ENCODE assay signal across 13 cellular contexts in the genomic region with DNA sequence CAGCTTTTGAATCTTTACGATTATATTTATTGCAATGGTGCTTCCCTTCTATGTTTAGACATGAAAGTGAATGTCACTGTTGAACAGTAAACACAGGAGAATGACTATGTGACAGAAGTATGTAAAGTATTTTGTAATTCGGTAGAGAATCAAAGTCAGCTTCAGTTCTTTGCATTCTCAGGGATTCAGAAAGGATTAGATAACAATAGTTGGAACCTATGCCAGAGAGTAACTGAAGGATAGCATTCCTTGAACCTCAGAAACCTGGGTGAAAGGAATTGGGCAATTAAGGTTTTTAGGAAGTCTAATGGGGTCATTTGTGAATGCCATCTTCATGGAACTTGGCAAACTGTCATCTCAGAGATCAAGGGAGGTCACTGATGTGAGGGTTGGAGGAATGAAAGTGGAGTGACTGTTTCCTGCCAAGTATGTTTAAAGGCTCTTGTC.
A peak's percentile ranks its signal among the peaks of the same experiment; 100 is the strongest.
DNase-seq lines count a peak whose midpoint lies in the region; ATAC-seq and TF ChIP-seq lines count a peak whose summit lies in the region.
"Had no signal": no experiment of that assay in that cellular context is flagged by ENCODE, and none has a peak within 500 bp of the region (broad histone marks: within the 10 kb centered on the region; RNA-seq: fewer than 3 reads in every experiment).

No MANE protein-coding gene starts in this region.

- POLR2A ChIA-PET in activated CD4-positive, alpha-beta T cell treated with anti-CD3 and anti-CD28 coated beads, Interleukin-2, amount 10 ng/mL, durations not matched to agents 7 days and 5 days (lab: Charles Lee): no interaction called here

- CTCF ChIA-PET in activated CD4-positive, alpha-beta T cell treated with anti-CD3 and anti-CD28 coated beads, Interleukin-2, amount 10 ng/mL, durations not matched to agents 7 days and 5 days (lab: Charles Lee): interaction anchor here (0.7 kb wide), 1 partner anchor 718 kb away, joined by 3 read pairs; no protein-coding TSS in a partner anchor

- H3K27me3 Mint-ChIP-seq in stimulated activated memory B cell treated with anti-CD40 and anti-IgM and Interleukin-4, amounts not matched to agents 10 μg/mL and 1 μg/mL and 100 μg/mL, for 72 hours: peaks cover 15% of the 10 kb centered on the region
- peaks cover 2% of the 10 kb centered on the region for H3K27me3 Mint-ChIP-seq in activated CD4-positive, alpha-beta T cell treated with anti-CD3 and anti-CD28 coated beads, Interleukin-2, amount 10 ng/mL, durations not matched to agents 7 days and 5 days
- H3K27me3 Mint-ChIP-seq: dendritic cell treated with granulocyte-macrophage colony-stimulating factor and Interleukin-4, amounts not matched to agents 40 ng/mL and 50 ng/mL, for 4 days had no signal

- H3K4me3 ChIP-seq in astrocyte of the cerebellum (ENCODE audit: low read depth, low read length): no peak overlapping the region
- H3K4me3 ChIP-seq: psoas muscle had no signal

- no peaks in the 10 kb centered on the region for H3K9me3 Mint-ChIP-seq in stimulated activated memory B cell treated with anti-CD40 and anti-IgM and Interleukin-4, amounts not matched to agents 10 μg/mL and 1 μg/mL and 100 μg/mL, for 72 hours
- H3K9me3 Mint-ChIP-seq in activated CD4-positive, alpha-beta T cell treated with anti-CD3 and anti-CD28 coated beads, Interleukin-2, amount 10 ng/mL, durations not matched to agents 7 days and 5 days: no peaks in the 10 kb centered on the region

- H3K4me1 Mint-ChIP-seq in stimulated activated memory B cell treated with anti-CD40 and anti-IgM and Interleukin-4, amounts not matched to agents 10 μg/mL and 1 μg/mL and 100 μg/mL, for 72 hours: peaks cover 7% of the 10 kb centered on the region
- H3K4me1 Mint-ChIP-seq in activated CD4-positive, alpha-beta T cell treated with anti-CD3 and anti-CD28 coated beads, Interleukin-2, amount 10 ng/mL, durations not matched to agents 7 days and 5 days: no peaks in the 10 kb centered on the region

- H3K4me3 Mint-ChIP-seq in stimulated activated memory B cell treated with anti-CD40 and anti-IgM and Interleukin-4, amounts not matched to agents 10 μg/mL and 1 μg/mL and 100 μg/mL, for 72 hours: no peak overlapping the region
- no peak overlapping the region for H3K4me3 Mint-ChIP-seq in activated CD4-positive, alpha-beta T cell treated with anti-CD3 and anti-CD28 coated beads, Interleukin-2, amount 10 ng/mL, durations not matched to agents 7 days and 5 days
- H3K4me3 Mint-ChIP-seq: activated T-cell treated with anti-CD3 and anti-CD28 coated beads, Interleukin-2, amount 50 U/mL, for 72 hours; dendritic cell treated with granulocyte-macrophage colony-stimulating factor and Interleukin-4, amounts not matched to agents 40 ng/mL and 50 ng/mL, for 4 days had no signal

- TF ChIP-seq CTCF in astrocyte of the cerebellum (IDR thresholded peaks at IDR 0.05; ENCODE audit: low read depth, low read length, missing control alignments): no peak

- in situ Hi-C loops in astrocyte of the cerebellum (cut with HindIII; ENCODE audit: low sequenced_read_pairs): no loop called here

- DNase-seq in A172 (ENCODE audit: low spot score) (peak; percentile 82), HPDE6-E6E7 (ENCODE audit: extremely low spot score) (peak; percentile 22), astrocyte of the cerebellum (ENCODE audit: low read depth) (peak; percentile 26), iPS-NIHi11 (ENCODE audit: low spot score) (peak; percentile 26), middle frontal gyrus (ENCODE audit: extremely low spot score, low spot score) (no peak), NCI-H510A treated with DMSO at 0.1 percent for 48 hours (lab: John Stamatoyannopoulos, UW) (no peak)
- no peak for DNase-seq in activated CD4-positive, alpha-beta T cell treated with anti-CD3 and anti-CD28 coated beads, Interleukin-2, amount 10 ng/mL, durations not matched to agents 7 days and 5 days
- DNase-seq: activated T-cell treated with anti-CD3 and anti-CD28 coated beads, Interleukin-2, amount 50 U/mL, for 72 hours; Karpas-422; kidney; psoas muscle had no signal

- ATAC-seq in stimulated activated memory B cell treated with anti-CD40 and anti-IgM and Interleukin-4, amounts not matched to agents 10 μg/mL and 1 μg/mL and 100 μg/mL, for 72 hours: no peak
- ATAC-seq: activated T-cell treated with anti-CD3 and anti-CD28 coated beads, Interleukin-2, amount 50 U/mL, for 72 hours; psoas muscle had no signal

- no peaks in the 10 kb centered on the region for H3K36me3 Mint-ChIP-seq in stimulated activated memory B cell treated with anti-CD40 and anti-IgM and Interleukin-4, amounts not matched to agents 10 μg/mL and 1 μg/mL and 100 μg/mL, for 72 hours
- no peaks in the 10 kb centered on the region for H3K36me3 Mint-ChIP-seq in activated CD4-positive, alpha-beta T cell treated with anti-CD3 and anti-CD28 coated beads, Interleukin-2, amount 10 ng/mL, durations not matched to agents 7 days and 5 days (ENCODE audit: low read depth)

- H3K27ac Mint-ChIP-seq in stimulated activated memory B cell treated with anti-CD40 and anti-IgM and Interleukin-4, amounts not matched to agents 10 μg/mL and 1 μg/mL and 100 μg/mL, for 72 hours: no peak overlapping the region
- no peak overlapping the region for H3K27ac Mint-ChIP-seq in activated CD4-positive, alpha-beta T cell treated with anti-CD3 and anti-CD28 coated beads, Interleukin-2, amount 10 ng/mL, durations not matched to agents 7 days and 5 days
- H3K27ac Mint-ChIP-seq: activated T-cell treated with anti-CD3 and anti-CD28 coated beads, Interleukin-2, amount 50 U/mL, for 72 hours; dendritic cell treated with granulocyte-macrophage colony-stimulating factor and Interleukin-4, amounts not matched to agents 40 ng/mL and 50 ng/mL, for 4 days had no signal

Comparison
In these comparisons a context has a peak if more than half of its experiments do, and no peak if none do; other contexts are left out.
1. DNase-seq: peak in A172 (single experiment), HPDE6-E6E7 (single experiment), astrocyte of the cerebellum (single experiment) and iPS-NIHi11 (single experiment); none in middle frontal gyrus (single experiment), NCI-H510A treated with DMSO at 0.1 percent for 48 hours (single experiment) and activated CD4-positive, alpha-beta T cell treated with anti-CD3 and anti-CD28 coated beads, Interleukin-2, amount 10 ng/mL, durations not matched to agents 7 days and 5 days (single experiment).